14 cellular contexts compared by ENCODE assay signal in the genomic region with DNA sequence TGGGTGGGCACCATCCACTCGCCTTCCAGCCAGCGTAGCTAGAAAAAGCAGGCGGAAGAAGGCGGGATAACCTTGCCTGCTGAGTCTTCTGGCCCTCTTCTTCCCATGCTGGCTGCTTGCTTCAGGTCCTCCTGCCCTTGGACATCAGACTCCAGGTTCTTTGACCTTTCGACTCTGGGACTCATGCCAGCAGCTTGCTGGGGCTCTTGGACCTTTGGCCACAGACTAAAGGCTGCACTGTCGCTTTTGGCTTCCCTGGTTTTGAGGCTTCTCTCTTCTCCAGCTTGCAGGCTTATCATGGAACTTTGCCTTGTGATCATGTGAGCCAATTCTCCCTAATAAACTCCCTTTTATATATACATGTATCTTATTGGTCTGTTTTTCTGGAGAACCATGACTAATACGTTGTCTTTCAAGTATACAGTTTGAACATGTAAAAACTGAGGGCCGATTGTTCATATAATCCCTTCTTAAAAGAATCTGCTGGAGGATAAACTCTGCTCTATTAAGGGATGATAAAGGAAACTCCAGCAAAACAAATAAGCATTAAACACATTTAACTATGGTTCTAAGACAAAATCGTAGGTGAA.
DNase-seq lines count a peak whose midpoint lies in the region; ATAC-seq and TF ChIP-seq lines count a peak whose summit lies in the region.
"Had no signal": no experiment of that assay in that cellular context is flagged by ENCODE, and none has a peak within 500 bp of the region (broad histone marks: within the 10 kb centered on the region; RNA-seq: fewer than 3 reads in every experiment).

No MANE protein-coding gene starts in this region.

- H3K4me1 ChIP-seq in Peyer's patch: no peaks in the 10 kb centered on the region
- no peaks in the 10 kb centered on the region for H3K4me1 ChIP-seq in hepatocyte (ENCODE audit: insufficient read depth)
- peaks cover 0 to 6% (median 0%) of the 10 kb centered on the region in 4 donors for H3K4me1 ChIP-seq in right lobe of liver

- no peak overlapping the region for H3K4me3 ChIP-seq in Peyer's patch
- H3K4me3 ChIP-seq in hepatocyte: no peak overlapping the region
- no peak overlapping the region for H3K4me3 ChIP-seq in right lobe of liver

- H2AFZ ChIP-seq in hepatocyte: no peak overlapping the region

- H3K27ac ChIP-seq in Peyer's patch (peak overlapping the region in 2 of 4 donors; percentile 39 to 51), hepatocyte (no peak overlapping the region), right lobe of liver (peak overlapping the region in 1 of 3 donors; percentile 18)
- H3K27ac ChIP-seq: HL-60 had no signal

- H3K79me2 ChIP-seq in hepatocyte: no peaks in the 10 kb centered on the region

- TF ChIP-seq POLR2A in Peyer's patch (IDR thresholded peaks at IDR 0.05): no peak
- no peak for TF ChIP-seq POLR2A in right lobe of liver (IDR thresholded peaks at IDR 0.05)

- TF ChIP-seq CTCF in Peyer's patch (IDR thresholded peaks at IDR 0.05): no peak
- TF ChIP-seq CTCF in hepatocyte (IDR thresholded peaks at IDR 0.05; ENCODE audit: poor library complexity): no peak
- TF ChIP-seq CTCF in right lobe of liver (IDR thresholded peaks at IDR 0.05): no peak

- WGBS in hepatocyte (ENCODE audit: low lambda C conversion rate, missing lambda C conversion rate): 87% methylated on average over 9 of the region's 9 CpGs
- 29% methylated on average over 5 of the region's 9 CpGs for WGBS in right lobe of liver (ENCODE audit: insufficient coverage, low coverage, low lambda C conversion rate, missing lambda C conversion rate)

- no peak overlapping the region for H3K4me2 ChIP-seq in hepatocyte

- intact Hi-C loops in right lobe of liver (cut with DNase I): no loop called here
- intact Hi-C loops in left cardiac atrium (cut with DNase I): no loop called here

- no peaks in the 10 kb centered on the region for H3K9me3 ChIP-seq in Peyer's patch
- no peaks in the 10 kb centered on the region for H3K9me3 ChIP-seq in hepatocyte (ENCODE audit: low read depth)
- no peaks in the 10 kb centered on the region for H3K9me3 ChIP-seq in right lobe of liver

- peak; percentile 47 to 98 (median 86) for ATAC-seq in right lobe of liver
- ATAC-seq in GM18858 (IDR thresholded peaks at IDR 0.05; ENCODE audit: unreplicated experiment): no peak
- ATAC-seq in left cardiac atrium: no peak

- no peaks in the 10 kb centered on the region for H3K27me3 ChIP-seq in Peyer's patch
- H3K27me3 ChIP-seq in hepatocyte: no peaks in the 10 kb centered on the region
- H3K27me3 ChIP-seq in right lobe of liver: no peaks in the 10 kb centered on the region

- H4K20me1 ChIP-seq in hepatocyte (ENCODE audit: insufficient read depth, poor library complexity, severe bottlenecking): no peaks in the 10 kb centered on the region

- DNase-seq in Peyer's patch (peak in 2 of 3 donors; percentile 85 to 89), hepatocyte (ENCODE audit: low spot score) (peak; percentile 55), right lobe of liver (peak; percentile 34 to 84 (median 49)), hippocampal formation (lab: John Stamatoyannopoulos, UW) (no peak), NCI-H1105 treated with DMSO at 0.1 percent for 48 hours (lab: John Stamatoyannopoulos, UW) (no peak), left cardiac atrium (no peak)
- DNase-seq: C1 segment of cervical spinal cord; CD4-positive, alpha-beta T cell; DND-41; GDM1; GOT3; H9 had no signal

- no peaks in the 10 kb centered on the region for H3K36me3 ChIP-seq in Peyer's patch
- H3K36me3 ChIP-seq in hepatocyte (replicated peaks; ENCODE audit: insufficient read depth, low read depth): no peaks in the 10 kb centered on the region
- no peaks in the 10 kb centered on the region for H3K36me3 ChIP-seq in right lobe of liver

- no peaks in the 10 kb centered on the region for H3K9me2 ChIP-seq in hepatocyte (replicated peaks; ENCODE audit: insufficient read depth)

Comparison
In these comparisons a context has a peak if more than half of its experiments do, and no peak if none do; other contexts are left out.
1. DNase-seq: peak in Peyer's patch (2 of 3), hepatocyte (single experiment) and right lobe of liver (3 of 3); none in hippocampal formation (0 of 2), NCI-H1105 treated with DMSO at 0.1 percent for 48 hours (single experiment) and left cardiac atrium (single experiment).
2. ATAC-seq: peak in right lobe of liver (4 of 4); none in GM18858 (single experiment) and left cardiac atrium (0 of 2).